ENCODE assay signal across 23 cellular contexts in the genomic region with DNA sequence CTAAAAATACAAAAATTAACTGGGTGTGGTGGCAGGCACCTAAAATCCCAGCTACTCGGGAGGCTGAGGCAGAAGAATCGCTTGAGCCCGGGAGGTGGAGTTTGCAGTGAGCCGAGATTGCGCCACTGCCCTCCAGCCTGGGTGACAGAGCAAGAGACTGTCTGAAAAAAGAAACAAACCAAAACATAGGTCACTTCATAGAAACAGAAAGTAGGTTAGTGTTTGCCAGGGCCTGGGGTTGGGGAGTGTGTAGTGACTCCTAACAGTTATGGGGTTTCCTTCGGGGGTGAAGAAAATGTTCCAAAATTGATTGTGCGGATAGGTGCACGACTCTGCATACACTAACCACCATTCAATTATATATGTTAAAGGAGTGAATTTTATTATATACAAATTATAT. TPM values are rescaled to one million over a fixed set of nuclear protein-coding genes. Genes with fewer than 3 reads are reported as not detected.
"Had no signal": no experiment of that assay in that cellular context is flagged by ENCODE, and none has a peak within 500 bp of the region (broad histone marks: within the 10 kb centered on the region; RNA-seq: fewer than 3 reads in every experiment).

No MANE protein-coding gene starts in this region.

- H3K27me3 ChIP-seq: MG63, Peyer's patch had no signal

- H3K4me1 ChIP-seq: Peyer's patch had no signal

- H3K4me2 ChIP-seq: PC-9, SK-N-SH had no signal

- DNase-seq: KBM-7, MG63, NCI-H1092 treated with DMSO at 0.1 percent for 48 hours, NCI-H1436, NCI-H187, NCI-H2029, NCI-H2081 treated with DMSO at 0.1 percent for 48 hours, NCI-H2171, NCI-H226, NCI-H446 treated with DMSO at 0.1 percent for 48 hours, NCI-H510A treated with DMSO at 0.1 percent for 48 hours, NCI-H526, NCI-H82, OCI-M1, PC-9, Peyer's patch, SHP77 treated with DMSO at 0.1 percent for 48 hours, SK-N-SH, SW 1271, T-cell had no signal

- H3K36me3 ChIP-seq: MG63 had no signal

- H2AFZ ChIP-seq: PC-9 had no signal

- H3K9ac ChIP-seq: SK-N-SH had no signal

- H3K9me3 ChIP-seq: MG63, Peyer's patch, SK-N-SH had no signal

- H3K4me3 ChIP-seq: MG63, PC-9, Peyer's patch had no signal

- ATAC-seq: Right ventricle myocardium inferior, T-cell had no signal

- H3K27ac ChIP-seq: HL-60, PC-9, Peyer's patch had no signal

RNA-seq across cellular contexts. Expression of gene ATP2C2, which starts 59.2 kb away (rescaled TPM):
- total RNA-seq: Right ventricle myocardium inferior, RPMI7951, T-cell had no signal
